ENCODE assay signal across 8 cellular contexts in genomic region chr12:69470189-69471094, GRCh38. TPM values are rescaled to one million over a fixed set of nuclear protein-coding genes. Genes with fewer than 3 reads are reported as not detected.
DNase-seq lines count a peak whose midpoint lies in the region; ATAC-seq and TF ChIP-seq lines count a peak whose summit lies in the region.

TSS of gene FRS2 (plus strand) at chr12:69470388. CDS start at chr12:69569031, 98,643 bp downstream.

- WGBS in SK-N-SH (ENCODE audit: low lambda C conversion rate): 0% methylated on average over 15 of the region's 69 CpGs

- no peak for TF ChIP-seq EP300 in SK-N-SH (IDR thresholded peaks at IDR 0.05; ENCODE audit: borderline replicate concordance in 1 of 2, low read depth in 1 of 2, low read length in 1 of 2)

- POLR2A ChIA-PET in SK-N-SH (lab: Yijun Ruan, JAX): interaction anchor here (0.7 to 1.0 kb wide), 2 partner anchors 39 to 81 kb away, joined by 3 read pairs; no protein-coding TSS in a partner anchor

- peak; percentile 86 for ATAC-seq in thoracic aorta (ENCODE audit: insufficient number of reproducible peaks, low FRiP score, low read depth)

- H3K9ac ChIP-seq in SK-N-SH: peak within 1 kb of the TSS; percentile 98

- peak within 1 kb of the TSS; percentile 97 for H3K27ac Mint-ChIP-seq in HFFc6
- H3K27ac Mint-ChIP-seq in activated naive CD4-positive, alpha-beta T cell treated with anti-CD3 and anti-CD28 coated beads, Interleukin-2, amount 50 U/mL, for 24 hours: peak within 1 kb of the TSS; percentile 99

- H3K36me3 ChIP-seq in SK-N-SH (replicated peaks in 1 of 2; ENCODE audit: control insufficient read depth in 1 of 2, insufficient read depth in 2 of 2, low read length in 1 of 2) (no peaks in the 10 kb centered on the region), osteoblast (ENCODE audit: insufficient read depth, low read length) (no peaks in the 10 kb centered on the region), thoracic aorta (no peaks in the 10 kb centered on the region)

- H3K9me2 ChIP-seq in SK-N-SH: no peaks in the 10 kb centered on the region

- peaks cover 45% of the 10 kb centered on the region for H4K20me1 ChIP-seq in SK-N-SH (ENCODE audit: insufficient read depth)
- H4K20me1 ChIP-seq in osteoblast (ENCODE audit: insufficient read depth, low read length): peaks cover 41% of the 10 kb centered on the region

- H3K9me3 ChIP-seq in SK-N-SH (no peaks in the 10 kb centered on the region), osteoblast (ENCODE audit: low read depth, low read length) (no peaks in the 10 kb centered on the region), thoracic aorta (no peaks in the 10 kb centered on the region)

- H3K79me2 ChIP-seq in SK-N-SH (ENCODE audit: insufficient read depth) (peaks cover 53% of the 10 kb centered on the region), osteoblast (ENCODE audit: insufficient read depth, low read length) (peaks cover 53% of the 10 kb centered on the region)

- no peaks in the 10 kb centered on the region for H3K27me3 ChIP-seq in SK-N-SH (ENCODE audit: insufficient read depth)
- H3K27me3 ChIP-seq in osteoblast (ENCODE audit: insufficient read depth, low read length): no peaks in the 10 kb centered on the region
- no peaks in the 10 kb centered on the region for H3K27me3 ChIP-seq in thoracic aorta (replicated peaks; ENCODE audit: insufficient read depth)

- peak within 1 kb of the TSS; percentile 99 for H2AFZ ChIP-seq in SK-N-SH (ENCODE audit: low read depth)
- H2AFZ ChIP-seq in osteoblast (ENCODE audit: low read length): peak within 1 kb of the TSS; percentile 99

- H3K36me3 Mint-ChIP-seq in HFFc6 (ENCODE audit: low read depth): peaks cover 12% of the 10 kb centered on the region; the same call in 1 of the 2 replicates
- peaks cover 5% of the 10 kb centered on the region for H3K36me3 Mint-ChIP-seq in activated naive CD4-positive, alpha-beta T cell treated with anti-CD3 and anti-CD28 coated beads, Interleukin-2, amount 50 U/mL, for 24 hours

- H3K27ac ChIP-seq in SK-N-SH (ENCODE audit: low read depth in 2 of 2, low read length in 1 of 2): peak within 1 kb of the TSS; percentile 92 to 93
- H3K27ac ChIP-seq in osteoblast (ENCODE audit: low read depth, low read length): peak within 1 kb of the TSS; percentile 82
- H3K27ac ChIP-seq in thoracic aorta: peak within 1 kb of the TSS; percentile 88 to 95

- peak within 1 kb of the TSS; percentile 83 for H3K4me2 ChIP-seq in SK-N-SH
- peak within 1 kb of the TSS; percentile 77 for H3K4me2 ChIP-seq in osteoblast (ENCODE audit: insufficient read depth, low read length)

- peak; percentile 64 for TF ChIP-seq RAD21 in SK-N-SH (IDR thresholded peaks at IDR 0.05; ENCODE audit: low read length)

- peaks cover 11% of the 10 kb centered on the region for H3K27me3 Mint-ChIP-seq in HFFc6 (ENCODE audit: insufficient read depth)
- no peaks in the 10 kb centered on the region for H3K27me3 Mint-ChIP-seq in activated naive CD4-positive, alpha-beta T cell treated with anti-CD3 and anti-CD28 coated beads, Interleukin-2, amount 50 U/mL, for 24 hours

- H3F3A ChIP-seq in SK-N-SH (replicated peaks; ENCODE audit: insufficient read depth): peaks cover 9% of the 10 kb centered on the region

- DNase-seq in HFFc6: peak; percentile 85
- DNase-seq in NAMALWA (ENCODE audit: low spot score): peak; percentile 82
- peak; percentile 97 for DNase-seq in SK-N-SH
- peak; percentile 85 for DNase-seq in glomerular visceral epithelial cell (ENCODE audit: extremely low spot score)
- DNase-seq in osteoblast (ENCODE audit: insufficient read length, low spot score, missing footprints): peak; percentile 98
- DNase-seq in thoracic aorta (ENCODE audit: low spot score): peak; percentile 47

- H3K4me3 Mint-ChIP-seq in HFFc6: peak within 1 kb of the TSS; percentile 98
- H3K4me3 Mint-ChIP-seq in activated naive CD4-positive, alpha-beta T cell treated with anti-CD3 and anti-CD28 coated beads, Interleukin-2, amount 50 U/mL, for 24 hours: peak within 1 kb of the TSS; percentile 98

- H3K9me3 Mint-ChIP-seq in HFFc6: no peaks in the 10 kb centered on the region
- no peaks in the 10 kb centered on the region for H3K9me3 Mint-ChIP-seq in activated naive CD4-positive, alpha-beta T cell treated with anti-CD3 and anti-CD28 coated beads, Interleukin-2, amount 50 U/mL, for 24 hours

- CTCF ChIA-PET in SK-N-SH (lab: Yijun Ruan, JAX): interaction anchor here (0.7 to 2.9 kb wide), 10 partner anchors 14 to 185 kb away, joined by 3 to 19 read pairs (median 4); partner anchors contain the start of genes CCT2 and LRRC10

- peak within 1 kb of the TSS; percentile 86 for H3K4me3 ChIP-seq in GM08714 (ENCODE audit: low read length)
- H3K4me3 ChIP-seq in SK-N-SH (ENCODE audit: low read depth in 2 of 2, low read length in 1 of 2): peak within 1 kb of the TSS; percentile 74 to 95
- H3K4me3 ChIP-seq in osteoblast (ENCODE audit: insufficient read depth, low read length): peak within 1 kb of the TSS; percentile 82
- peak within 1 kb of the TSS; percentile 84 for H3K4me3 ChIP-seq in thoracic aorta

- peaks cover 78% of the 10 kb centered on the region for H3K4me1 Mint-ChIP-seq in HFFc6 (ENCODE audit: low read depth)
- peaks cover 51% of the 10 kb centered on the region for H3K4me1 Mint-ChIP-seq in activated naive CD4-positive, alpha-beta T cell treated with anti-CD3 and anti-CD28 coated beads, Interleukin-2, amount 50 U/mL, for 24 hours

- H3K4me1 ChIP-seq in SK-N-SH (ENCODE audit: control insufficient read depth in 1 of 2, insufficient read depth in 2 of 2, low read depth in 1 of 2, low read length in 1 of 2) (peaks cover 14 to 20% of the 10 kb centered on the region in 2 experiments; a peak in 3 of 4 replicates), osteoblast (ENCODE audit: insufficient read depth, low read length) (peaks cover 53% of the 10 kb centered on the region), thoracic aorta (ENCODE audit: control insufficient read depth in 1 of 2, low read depth in 2 of 2) (peaks cover 26 to 47% of the 10 kb centered on the region in 2 donors)

- TF ChIP-seq CTCF in HFFc6 (IDR thresholded peaks at IDR 0.05): peak; percentile 71
- TF ChIP-seq CTCF in SK-N-SH (IDR thresholded peaks at IDR 0.05): peak; percentile 64
- TF ChIP-seq CTCF in osteoblast (IDR thresholded peaks at IDR 0.05; ENCODE audit: extremely low read depth, low read depth, low read length): peak; percentile 38
- no peak for TF ChIP-seq CTCF in thoracic aorta (IDR thresholded peaks at IDR 0.05)

TF ChIP-seq in SK-N-SH, 30 proteins besides CTCF, POLR2A, EP300 and RAD21 (continues in another document):
- TF ChIP-seq SIN3A (IDR thresholded peaks at IDR 0.05; ENCODE audit: borderline replicate concordance, low read depth, low read length) (no peak), POLR2AphosphoS5 (IDR thresholded peaks at IDR 0.05; ENCODE audit: low read depth, low read length) (peak; percentile 96), CHD2 (IDR thresholded peaks at IDR 0.05; ENCODE audit: low read length, partially characterized antibody) (peak; percentile 95), REST (IDR thresholded peaks at IDR 0.05; ENCODE audit: low read depth, low read length) (0 out of 2 replicates have a peak, but pooled peaks have one; percentile 11), ELF1 (IDR thresholded peaks at IDR 0.05) (0 out of 2 replicates have a peak, but pooled peaks have one; percentile 40), RCOR1 (IDR thresholded peaks at IDR 0.05; ENCODE audit: low read length) (no peak), USF1 (IDR thresholded peaks at IDR 0.05; ENCODE audit: borderline replicate concordance, low read depth) (no peak), MAX (IDR thresholded peaks at IDR 0.05; ENCODE audit: low read depth) (peak; percentile 82), TAF1 (IDR thresholded peaks at IDR 0.05; ENCODE audit: borderline replicate concordance, low read depth, low read length) (peak; percentile 91), MEF2A (IDR thresholded peaks at IDR 0.05; ENCODE audit: borderline replicate concordance, low read depth) (no peak)

RNA-seq across cellular contexts. Expression of gene FRS2, which starts in this region (rescaled TPM):
- 10 to 100 TPM; 26.5 to 35.8 (median 31.1) TPM for total RNA-seq in HFFc6 (2021; fragmentation: NEBNext Ultra II Directional; extraction: Animal tissue kit (Norgen Biotek cat#: 25700))
- 7.1 and 9.6 TPM in 2 replicates for polyA plus RNA-seq in SK-N-SH (2012; rRNA removed)
- polyA plus RNA-seq in SK-N-SH (2012; cell fraction: cytosol; rRNA removed): 9.6 and 10.6 TPM in 2 replicates
- polyA plus RNA-seq in SK-N-SH (2012; cell fraction: nucleus; rRNA removed): 5.8 and 13.9 TPM in 2 replicates
- total RNA-seq in osteoblast: 64.4 and 64.8 TPM in 2 replicates
- 10 to 100 TPM; 29.8 to 72.3 TPM for total RNA-seq in thoracic aorta

Comparison
In these comparisons a context has a peak if more than half of its experiments do, and no peak if none do; other contexts are left out.
1. Peak in every context shown above with its lines: DNase-seq, ATAC-seq, H3K4me3 ChIP-seq and H3K27ac ChIP-seq.
2. DNase-seq: peak in every context shown above with its lines; median percentile 98 in osteoblast; 97 in SK-N-SH; 85 in HFFc6; 85 in glomerular visceral epithelial cell; 82 in NAMALWA; 47 in thoracic aorta.